ENCODE assay signal across 16 cellular contexts in the genomic region with DNA sequence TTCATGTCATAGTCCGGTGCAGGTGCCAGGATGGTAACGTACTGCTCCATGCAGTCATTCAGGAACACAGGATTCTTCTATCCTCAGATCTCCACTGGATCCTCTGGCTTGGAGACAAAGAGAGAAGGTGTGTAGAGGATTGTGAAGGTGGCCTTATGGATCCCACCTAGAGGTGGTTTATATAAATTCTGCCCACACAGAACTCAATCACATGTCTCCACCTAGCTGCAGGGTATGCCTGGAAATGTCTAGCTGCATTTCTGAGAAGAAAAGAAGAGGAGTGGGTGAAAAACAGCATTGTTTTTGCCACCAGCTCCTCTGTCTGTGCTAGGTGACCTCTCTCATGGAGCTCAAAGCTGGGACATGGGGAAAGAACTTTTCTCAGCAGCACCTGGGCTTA.
"Had no signal": no experiment of that assay in that cellular context is flagged by ENCODE, and none has a peak within 500 bp of the region (broad histone marks: within the 10 kb centered on the region; RNA-seq: fewer than 3 reads in every experiment).

No MANE protein-coding gene starts in this region.

- H3K27me3 Mint-ChIP-seq: activated naive CD8-positive, alpha-beta T cell treated with anti-CD3 and anti-CD28 coated beads for 36 hours had no signal

- H3K27ac Mint-ChIP-seq: activated naive CD8-positive, alpha-beta T cell treated with anti-CD3 and anti-CD28 coated beads for 36 hours; naive thymus-derived CD4-positive, alpha-beta T cell had no signal

- H3K36me3 Mint-ChIP-seq: activated naive CD8-positive, alpha-beta T cell treated with anti-CD3 and anti-CD28 coated beads for 36 hours; naive thymus-derived CD4-positive, alpha-beta T cell had no signal

- H3K4me3 ChIP-seq: colonic mucosa, heart right ventricle, smooth muscle cell, tibial artery, vagina had no signal

- H3K4me1 ChIP-seq: colonic mucosa, heart right ventricle, tibial artery, vagina had no signal

- ATAC-seq: activated CD4-positive, CD25-positive, alpha-beta regulatory T cell treated with anti-CD3 and anti-CD28 coated beads, Interleukin-2, amount 50 U/mL, for 24 hours; heart right ventricle; naive thymus-derived CD4-positive, alpha-beta T cell; right cardiac atrium had no signal

- H3K36me3 ChIP-seq: colonic mucosa, heart right ventricle, neutrophil, tibial artery, vagina had no signal

- H3K27ac ChIP-seq: colonic mucosa, heart right ventricle, neutrophil, tibial artery, vagina had no signal

- H3K9me3 ChIP-seq: colonic mucosa, heart right ventricle, neutrophil, tibial artery, vagina had no signal

- H3K4me3 Mint-ChIP-seq: activated naive CD8-positive, alpha-beta T cell treated with anti-CD3 and anti-CD28 coated beads for 36 hours; naive thymus-derived CD4-positive, alpha-beta T cell had no signal

- DNase-seq: activated CD4-positive, alpha-beta T cell treated with anti-CD3 and anti-CD28 coated beads, Interleukin-2, amount 50 U/mL, for 4 hours; activated gamma-delta T cell treated with Interleukin-2 at 50 U/mL for 16 hours; activated naive CD8-positive, alpha-beta T cell treated with anti-CD3 and anti-CD28 coated beads for 36 hours; activated T-cell treated with anti-CD3 and anti-CD28 coated beads, Interleukin-2, amount 50 U/mL, for 1 hour; anterior cingulate cortex; colonic mucosa; foreskin melanocyte; heart right ventricle; naive thymus-derived CD4-positive, alpha-beta T cell; posterior cingulate gyrus; right cardiac atrium; tibial artery had no signal

- H3K9me3 Mint-ChIP-seq: activated naive CD8-positive, alpha-beta T cell treated with anti-CD3 and anti-CD28 coated beads for 36 hours had no signal

- H3K4me1 Mint-ChIP-seq: activated naive CD8-positive, alpha-beta T cell treated with anti-CD3 and anti-CD28 coated beads for 36 hours; naive thymus-derived CD4-positive, alpha-beta T cell had no signal

- H3K27me3 ChIP-seq: colonic mucosa, heart right ventricle, neutrophil, tibial artery, vagina had no signal
